ENCODE assay signal across 1 cellular context in genomic region chr1:37853157-37853556, GRCh38.
TF ChIP-seq lines count a peak whose summit lies in the region.

No MANE protein-coding gene starts in this region.

TF ChIP-seq in neural cell, 6 proteins besides CTCF, POLR2A, EP300 and RAD21:
- no peak for TF ChIP-seq TAF1 (IDR thresholded peaks at IDR 0.05; ENCODE audit: low read depth)
- no peak for TF ChIP-seq EZH2 (IDR thresholded peaks at IDR 0.05; ENCODE audit: borderline replicate concordance, insufficient read depth, low read length, poor library complexity, severe bottlenecking)
- TF ChIP-seq SMC3 (conservative IDR thresholded peaks at IDR 0.05; ENCODE audit: poor library complexity): no peak
- no peak for TF ChIP-seq POLR2AphosphoS5 (IDR thresholded peaks at IDR 0.05)
- no peak for TF ChIP-seq MXI1 (conservative IDR thresholded peaks at IDR 0.05; ENCODE audit: poor library complexity, severe bottlenecking)
- no peak for TF ChIP-seq REST (IDR thresholded peaks at IDR 0.05; ENCODE audit: borderline replicate concordance)
